Comparison of ENCODE assay signal across 40 cellular contexts in genomic region chr12:41112903-41113302, GRCh38.
"Had no signal": no experiment of that assay in that cellular context is flagged by ENCODE, and none has a peak within 500 bp of the region (broad histone marks: within the 10 kb centered on the region; RNA-seq: fewer than 3 reads in every experiment).

No MANE protein-coding gene starts in this region.

- H3K36me3 ChIP-seq: brain microvascular endothelial cell, cardiac muscle cell had no signal

- H3K27ac ChIP-seq: body of pancreas, brain microvascular endothelial cell, breast epithelium, cardiac muscle cell, VCaP had no signal

- H3K9me3 Mint-ChIP-seq: activated CD4-positive, alpha-beta memory T cell treated with anti-CD3 and anti-CD28 coated beads, Interleukin-2, amount 10 ng/mL, durations not matched to agents 7 days and 5 days; activated CD4-positive, alpha-beta T cell treated with anti-CD3 and anti-CD28 coated beads, Interleukin-2, amount 10 ng/mL, durations not matched to agents 7 days and 5 days; activated naive CD4-positive, alpha-beta T cell treated with anti-CD3 and anti-CD28 coated beads, Interleukin-2, amount 50 U/mL, for 24 hours; activated naive CD8-positive, alpha-beta T cell treated with anti-CD3 and anti-CD28 coated beads, Interleukin-2, amount 50 U/mL, for 24 hours; activated T-helper 2 cell treated with anti-CD3 and anti-CD28 coated beads, Interferon-gamma antibody, Interleukin-2, Interleukin-4, amounts not matched to agents 10 μg/mL and 5 μg/mL and 100 μg/mL, durations not matched to agents 14 hours and 24 hours and 36 hours; T-helper 1 cell treated with Interleukin-12 subunit alpha and Interleukin-12 subunit beta and Interleukin-4 antibody, amounts not matched to agents 30 μg/mL and 1 μg/mL, for 36 hours; T-helper 2 cell treated with Interferon-gamma antibody and Interleukin-4, amounts not matched to agents 5 μg/mL and 100 μg/mL, for 36 hours had no signal

- H3K4me3 ChIP-seq: body of pancreas, cardiac muscle cell had no signal

- ATAC-seq: activated CD4-positive, alpha-beta T cell treated with anti-CD3 and anti-CD28 coated beads for 36 hours; activated CD4-positive, CD25-positive, alpha-beta regulatory T cell treated with anti-CD3 and anti-CD28 coated beads, Interleukin-2, amount 50 U/mL, for 24 hours; activated CD8-positive, alpha-beta memory T cell treated with anti-CD3 and anti-CD28 coated beads, Interleukin-2, amount 10 ng/mL, durations not matched to agents 7 days and 5 days; activated CD8-positive, alpha-beta T cell treated with anti-CD3 and anti-CD28 coated beads, Interleukin-2, amount 10 ng/mL, durations not matched to agents 7 days and 5 days; activated naive CD8-positive, alpha-beta T cell treated with anti-CD3 and anti-CD28 coated beads, Interleukin-2, amount 50 U/mL, for 24 hours; body of pancreas had no signal

- DNase-seq: activated CD4-positive, alpha-beta memory T cell treated with anti-CD3 and anti-CD28 coated beads, Interleukin-2, amount 10 ng/mL, durations not matched to agents 7 days and 5 days; activated CD4-positive, alpha-beta T cell treated with anti-CD3 and anti-CD28 coated beads for 1 hour; activated CD4-positive, alpha-beta T cell treated with anti-CD3 and anti-CD28 coated beads for 36 hours; activated CD4-positive, alpha-beta T cell treated with anti-CD3 and anti-CD28 coated beads for 48 hours; activated CD4-positive, alpha-beta T cell treated with anti-CD3 and anti-CD28 coated beads, Interleukin-2, amount 10 ng/mL, durations not matched to agents 7 days and 5 days; activated CD4-positive, alpha-beta T cell treated with anti-CD3 and anti-CD28 coated beads, Interleukin-2, amount 50 U/mL, for 48 hours; activated CD4-positive, CD25-positive, alpha-beta regulatory T cell; activated CD8-positive, alpha-beta memory T cell treated with anti-CD3 and anti-CD28 coated beads for 24 hours; activated CD8-positive, alpha-beta memory T cell treated with anti-CD3 and anti-CD28 coated beads, Interleukin-2, amount 10 ng/mL, durations not matched to agents 7 days and 5 days; activated CD8-positive, alpha-beta memory T cell treated with anti-CD3 and anti-CD28 coated beads, Interleukin-2, amount 50 U/mL, for 48 hours; activated CD8-positive, alpha-beta T cell treated with anti-CD3 and anti-CD28 coated beads, Interleukin-2, amount 10 ng/mL, durations not matched to agents 7 days and 5 days; activated effector memory CD4-positive, alpha-beta T cell treated with Interleukin-2 at 50 U/mL for 16 hours; activated gamma-delta T cell; activated naive CD4-positive, alpha-beta T cell treated with anti-CD3 and anti-CD28 coated beads, Interleukin-2, amount 10 ng/mL, durations not matched to agents 7 days and 5 days; activated naive CD4-positive, alpha-beta T cell treated with Interleukin-2 at 50 U/mL for 16 hours; activated naive CD8-positive, alpha-beta T cell treated with anti-CD3 and anti-CD28 coated beads, Interleukin-2, amount 10 ng/mL, durations not matched to agents 7 days and 5 days; activated naive CD8-positive, alpha-beta T cell treated with anti-CD3 and anti-CD28 coated beads, Interleukin-2, amount 50 U/mL, for 24 hours; activated T-cell treated with anti-CD3 and anti-CD28 coated beads, Interleukin-2, amount 50 U/mL, for 24 hours; activated T-cell treated with anti-CD3 and anti-CD28 coated beads, Interleukin-2, amount 50 U/mL, for 48 hours; amygdala; aorta; body of pancreas; brain microvascular endothelial cell; caudate nucleus; cerebellar nuclear complex; T-helper 1 cell; T-helper 2 cell; T-helper 9 cell had no signal

- H3K36me3 Mint-ChIP-seq: activated CD8-positive, alpha-beta memory T cell treated with anti-CD3 and anti-CD28 coated beads, Interleukin-2, amount 10 ng/mL, durations not matched to agents 7 days and 5 days; activated naive CD4-positive, alpha-beta T cell treated with anti-CD3 and anti-CD28 coated beads, Interleukin-2, amount 10 ng/mL, durations not matched to agents 7 days and 5 days; activated naive CD4-positive, alpha-beta T cell treated with anti-CD3 and anti-CD28 coated beads, Interleukin-2, amount 50 U/mL, for 24 hours; activated naive CD8-positive, alpha-beta T cell; activated naive CD8-positive, alpha-beta T cell treated with anti-CD3 and anti-CD28 coated beads, Interleukin-2, amount 10 ng/mL, durations not matched to agents 7 days and 5 days had no signal

- H3K4me1 Mint-ChIP-seq: activated CD4-positive, alpha-beta memory T cell treated with anti-CD3 and anti-CD28 coated beads, Interleukin-2, amount 10 ng/mL, durations not matched to agents 7 days and 5 days; activated CD4-positive, alpha-beta T cell treated with anti-CD3 and anti-CD28 coated beads for 36 hours; activated CD4-positive, alpha-beta T cell treated with anti-CD3 and anti-CD28 coated beads, Interleukin-2, amount 10 ng/mL, durations not matched to agents 7 days and 5 days; activated CD8-positive, alpha-beta memory T cell treated with anti-CD3 and anti-CD28 coated beads, Interleukin-2, amount 10 ng/mL, durations not matched to agents 7 days and 5 days; activated naive CD4-positive, alpha-beta T cell treated with anti-CD3 and anti-CD28 coated beads, Interleukin-2, amount 10 ng/mL, durations not matched to agents 7 days and 5 days; activated naive CD4-positive, alpha-beta T cell treated with anti-CD3 and anti-CD28 coated beads, Interleukin-2, amount 50 U/mL, for 24 hours; activated naive CD8-positive, alpha-beta T cell treated with anti-CD3 and anti-CD28 coated beads, Interleukin-2, amount 10 ng/mL, durations not matched to agents 7 days and 5 days; activated naive CD8-positive, alpha-beta T cell treated with anti-CD3 and anti-CD28 coated beads, Interleukin-2, amount 50 U/mL, for 24 hours; central memory CD8-positive, alpha-beta T cell had no signal

- H3K4me1 ChIP-seq: body of pancreas, breast epithelium had no signal

- H3K9me3 ChIP-seq: body of pancreas, breast epithelium had no signal

- H3K27ac Mint-ChIP-seq: activated CD4-positive, alpha-beta memory T cell treated with anti-CD3 and anti-CD28 coated beads, Interleukin-2, amount 10 ng/mL, durations not matched to agents 7 days and 5 days; activated CD4-positive, alpha-beta T cell treated with anti-CD3 and anti-CD28 coated beads for 36 hours; activated CD4-positive, alpha-beta T cell treated with anti-CD3 and anti-CD28 coated beads, Interleukin-2, amount 10 ng/mL, durations not matched to agents 7 days and 5 days; activated CD8-positive, alpha-beta memory T cell treated with anti-CD3 and anti-CD28 coated beads, Interleukin-2, amount 10 ng/mL, durations not matched to agents 7 days and 5 days; activated CD8-positive, alpha-beta T cell treated with anti-CD3 and anti-CD28 coated beads, Interleukin-2, amount 10 ng/mL, durations not matched to agents 7 days and 5 days; activated naive CD4-positive, alpha-beta T cell treated with anti-CD3 and anti-CD28 coated beads, Interleukin-2, amount 10 ng/mL, durations not matched to agents 7 days and 5 days; activated naive CD4-positive, alpha-beta T cell treated with anti-CD3 and anti-CD28 coated beads, Interleukin-2, amount 50 U/mL, for 24 hours; activated naive CD8-positive, alpha-beta T cell; activated naive CD8-positive, alpha-beta T cell treated with anti-CD3 and anti-CD28 coated beads, Interleukin-2, amount 10 ng/mL, durations not matched to agents 7 days and 5 days; activated naive CD8-positive, alpha-beta T cell treated with anti-CD3 and anti-CD28 coated beads, Interleukin-2, amount 50 U/mL, for 24 hours; activated T-cell treated with anti-CD3 and anti-CD28 coated beads, Interleukin-2, amount 50 U/mL, for 24 hours; activated T-helper 2 cell treated with anti-CD3 and anti-CD28 coated beads, Interferon-gamma antibody, Interleukin-2, Interleukin-4, amounts not matched to agents 10 μg/mL and 5 μg/mL and 100 μg/mL, durations not matched to agents 14 hours and 24 hours and 36 hours; T-helper 1 cell treated with Interleukin-12 subunit alpha and Interleukin-12 subunit beta and Interleukin-4 antibody, amounts not matched to agents 30 μg/mL and 1 μg/mL, for 36 hours; T-helper 2 cell treated with Interferon-gamma antibody and Interleukin-4, amounts not matched to agents 5 μg/mL and 100 μg/mL, for 36 hours had no signal

- FAIRE-seq: astrocyte, TTC549 had no signal

- H3K4me3 Mint-ChIP-seq: activated CD4-positive, alpha-beta memory T cell treated with anti-CD3 and anti-CD28 coated beads, Interleukin-2, amount 10 ng/mL, durations not matched to agents 7 days and 5 days; activated CD4-positive, alpha-beta T cell treated with anti-CD3 and anti-CD28 coated beads for 36 hours; activated CD4-positive, alpha-beta T cell treated with anti-CD3 and anti-CD28 coated beads, Interleukin-2, amount 10 ng/mL, durations not matched to agents 7 days and 5 days; activated CD8-positive, alpha-beta memory T cell treated with anti-CD3 and anti-CD28 coated beads, Interleukin-2, amount 10 ng/mL, durations not matched to agents 7 days and 5 days; activated CD8-positive, alpha-beta T cell treated with anti-CD3 and anti-CD28 coated beads, Interleukin-2, amount 10 ng/mL, durations not matched to agents 7 days and 5 days; activated naive CD4-positive, alpha-beta T cell treated with anti-CD3 and anti-CD28 coated beads, Interleukin-2, amount 10 ng/mL, durations not matched to agents 7 days and 5 days; activated naive CD4-positive, alpha-beta T cell treated with anti-CD3 and anti-CD28 coated beads, Interleukin-2, amount 50 U/mL, for 24 hours; activated naive CD8-positive, alpha-beta T cell; activated naive CD8-positive, alpha-beta T cell treated with anti-CD3 and anti-CD28 coated beads, Interleukin-2, amount 10 ng/mL, durations not matched to agents 7 days and 5 days; activated naive CD8-positive, alpha-beta T cell treated with anti-CD3 and anti-CD28 coated beads, Interleukin-2, amount 50 U/mL, for 24 hours; activated T-cell treated with anti-CD3 and anti-CD28 coated beads, Interleukin-2, amount 50 U/mL, for 24 hours; central memory CD8-positive, alpha-beta T cell; T-helper 1 cell treated with Interleukin-12 subunit alpha and Interleukin-12 subunit beta and Interleukin-4 antibody, amounts not matched to agents 30 μg/mL and 1 μg/mL, for 36 hours; T-helper 2 cell treated with Interferon-gamma antibody and Interleukin-4, amounts not matched to agents 5 μg/mL and 100 μg/mL, for 36 hours had no signal

- H3K27me3 ChIP-seq: body of pancreas, brain microvascular endothelial cell, breast epithelium, cardiac muscle cell had no signal

- H3K27me3 Mint-ChIP-seq: activated CD4-positive, alpha-beta memory T cell treated with anti-CD3 and anti-CD28 coated beads, Interleukin-2, amount 10 ng/mL, durations not matched to agents 7 days and 5 days; activated CD4-positive, alpha-beta T cell treated with anti-CD3 and anti-CD28 coated beads for 36 hours; activated CD4-positive, alpha-beta T cell treated with anti-CD3 and anti-CD28 coated beads, Interleukin-2, amount 10 ng/mL, durations not matched to agents 7 days and 5 days; activated CD8-positive, alpha-beta memory T cell treated with anti-CD3 and anti-CD28 coated beads, Interleukin-2, amount 10 ng/mL, durations not matched to agents 7 days and 5 days; activated naive CD4-positive, alpha-beta T cell treated with anti-CD3 and anti-CD28 coated beads, Interleukin-2, amount 10 ng/mL, durations not matched to agents 7 days and 5 days; activated naive CD4-positive, alpha-beta T cell treated with anti-CD3 and anti-CD28 coated beads, Interleukin-2, amount 50 U/mL, for 24 hours; activated naive CD8-positive, alpha-beta T cell; activated naive CD8-positive, alpha-beta T cell treated with anti-CD3 and anti-CD28 coated beads, Interleukin-2, amount 10 ng/mL, durations not matched to agents 7 days and 5 days; activated naive CD8-positive, alpha-beta T cell treated with anti-CD3 and anti-CD28 coated beads, Interleukin-2, amount 50 U/mL, for 24 hours; activated T-cell treated with anti-CD3 and anti-CD28 coated beads, Interleukin-2, amount 50 U/mL, for 24 hours; central memory CD8-positive, alpha-beta T cell had no signal
